In the genomic region with DNA sequence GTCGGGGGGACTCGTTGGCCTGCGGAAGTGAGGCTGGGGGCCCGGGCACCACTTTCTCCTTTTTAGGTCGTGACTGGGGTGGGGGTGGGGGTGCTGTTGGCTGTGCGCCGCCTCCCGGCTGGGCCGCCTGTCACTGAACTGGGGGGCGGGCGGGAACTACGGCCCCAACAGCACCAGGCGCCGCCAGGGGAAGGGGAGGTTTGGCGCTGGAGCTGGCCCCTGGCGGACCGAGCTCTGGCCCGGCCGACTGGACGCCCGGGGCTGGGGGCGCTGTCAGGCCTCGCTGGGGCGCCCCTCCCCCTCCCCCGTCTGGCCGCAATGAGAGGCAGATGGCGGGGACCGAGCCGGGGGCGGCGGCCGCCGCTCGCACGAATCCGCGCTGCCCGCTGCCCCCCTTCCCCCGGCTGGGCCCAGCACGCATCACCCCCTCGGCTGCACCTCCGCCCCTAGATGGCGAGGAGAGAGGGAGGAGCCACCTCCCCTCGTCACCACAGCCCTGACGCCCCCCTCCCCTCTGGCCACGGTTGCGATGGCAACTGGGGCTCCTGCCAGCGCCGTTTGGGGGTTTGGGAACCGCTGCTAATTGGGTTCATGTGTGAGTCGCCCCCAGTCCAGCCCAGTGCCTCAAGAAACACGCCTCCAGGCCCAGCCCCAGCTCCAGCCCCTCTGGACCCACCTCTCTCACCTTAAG, we compare ENCODE assay signal across 9 cellular contexts. TPM values are rescaled to one million over a fixed set of nuclear protein-coding genes. Genes with fewer than 3 reads are reported as not detected.
DNase-seq lines count a peak whose midpoint lies in the region; ATAC-seq, FAIRE-seq and TF ChIP-seq lines count a peak whose summit lies in the region.
"Had no signal": no experiment of that assay in that cellular context is flagged by ENCODE, and none has a peak within 500 bp of the region (broad histone marks: within the 10 kb centered on the region; RNA-seq: fewer than 3 reads in every experiment).

No MANE protein-coding gene starts in this region.

- H3K9me3 Mint-ChIP-seq in progenitor cell of endocrine pancreas (ENCODE audit: low read depth): no peaks in the 10 kb centered on the region

- no peaks in the 10 kb centered on the region for H3K27me3 Mint-ChIP-seq in progenitor cell of endocrine pancreas

- peak overlapping the region; percentile 88 for H3K4me3 ChIP-seq in adipocyte (ENCODE audit: low read length)
- peak overlapping the region; percentile 27 to 81 (median 57) for H3K4me3 ChIP-seq in heart left ventricle

- H3K4me3 Mint-ChIP-seq in progenitor cell of endocrine pancreas (ENCODE audit: low read depth): peak overlapping the region; percentile 78

- peak in 1 of 4 donors; percentile 3 for ATAC-seq in heart left ventricle
- no peak for ATAC-seq in HG03108 (IDR thresholded peaks at IDR 0.05; ENCODE audit: unreplicated experiment)

- H3K9ac ChIP-seq in adipocyte (ENCODE audit: low read length): peak overlapping the region; percentile 94

- H3K36me3 ChIP-seq in adipocyte (ENCODE audit: control insufficient read depth, insufficient read depth, low read length, severe bottlenecking) (peaks cover 8% of the 10 kb centered on the region), heart left ventricle (peaks cover 0 to 3% (median 0%) of the 10 kb centered on the region in 9 donors)

- peaks cover 42% of the 10 kb centered on the region for H3K4me1 ChIP-seq in adipocyte (ENCODE audit: control insufficient read depth, insufficient read depth, low read length)
- H3K4me1 ChIP-seq in heart left ventricle: peaks cover 0 to 48% (median 20%) of the 10 kb centered on the region in 12 donors

- no peak for TF ChIP-seq POLR2A in heart left ventricle (IDR thresholded peaks at IDR 0.05)
- TF ChIP-seq POLR2A in H54 (IDR thresholded peaks at IDR 0.05; ENCODE audit: low read depth, low read length): no peak

- TF ChIP-seq CTCF in heart left ventricle (IDR thresholded peaks at IDR 0.05) (peak in 1 of 12 donors; percentile 6), progenitor cell of endocrine pancreas (IDR thresholded peaks at IDR 0.05; ENCODE audit: unreplicated experiment) (no peak)

- H3K27me3 ChIP-seq in adipocyte (replicated peaks; ENCODE audit: control insufficient read depth, insufficient read depth, low read length) (no peaks in the 10 kb centered on the region), heart left ventricle (peaks cover 0 to 37% (median 6%) of the 10 kb centered on the region in 9 donors)

- intact Hi-C loops in heart left ventricle (cut with DNase I): loop anchor here in 4 of 10 donors (5.0 kb wide), 3 partner anchors 34 to 64 kb away; no protein-coding TSS in a partner anchor

- H3K4me1 Mint-ChIP-seq in progenitor cell of endocrine pancreas (ENCODE audit: low read depth): peaks cover 13% of the 10 kb centered on the region

- H3K9me3 ChIP-seq in adipocyte (ENCODE audit: control insufficient read depth, low read length): no peaks in the 10 kb centered on the region
- no peaks in the 10 kb centered on the region for H3K9me3 ChIP-seq in heart left ventricle

- peak overlapping the region; percentile 29 for H3K27ac Mint-ChIP-seq in progenitor cell of endocrine pancreas

- peak overlapping the region; percentile 60 to 99 (median 89) for H3K27ac ChIP-seq in heart left ventricle

- WGBS in heart left ventricle, 4 donors: 6 to 25% (median 18%) methylated on average over 20 to 52 of the region's 52 CpGs

- DNase-seq in EL (peak; percentile 80), NCI-H1105 treated with DMSO at 0.1 percent for 48 hours (lab: John Stamatoyannopoulos, UW) (peak; percentile 60), adipocyte (ENCODE audit: low read depth) (peak; percentile 95), heart left ventricle (peak; percentile 49 to 78 (median 67)), progenitor cell of endocrine pancreas (ENCODE audit: low spot score, unreplicated experiment) (peak; percentile 44), cerebellar nuclear complex (lab: John Stamatoyannopoulos, UW) (no peak), H54 (ENCODE audit: insufficient read length, low spot score) (no peak)

- no peak for FAIRE-seq in H54 (lab: Jason Lieb, UNC)

- H3K36me3 Mint-ChIP-seq in progenitor cell of endocrine pancreas (ENCODE audit: insufficient read depth): no peaks in the 10 kb centered on the region

RNA-seq across cellular contexts. Expression of gene NFATC4, which starts 0.7 kb away (rescaled TPM):
- total RNA-seq in heart left ventricle (10 to 100 TPM in 7 of 9 donors, 1 to 10 TPM in 2; 6.5 to 19.1 (median 11.7) TPM), progenitor cell of endocrine pancreas (56.6 and 57.6 TPM in 2 replicates)
- 10 to 100 TPM; 12.5 to 23.0 TPM for polyA plus RNA-seq in heart left ventricle
- total RNA-seq: T-helper 1 cell treated with Interleukin-12 subunit alpha and Interleukin-12 subunit beta and Interleukin-4 antibody, amounts not matched to agents 30 ng/mL and 1 ng/mL, for 36 hours had no signal

RNA-seq across cellular contexts. Expression of gene RIPK3, which starts 28.9 kb away (rescaled TPM):
- total RNA-seq in heart left ventricle (10 to 100 TPM in 1 of 9 donors, 1 to 10 TPM in 6, under 1 TPM in 2; 0.75 to 10.5 (median 3.0) TPM), progenitor cell of endocrine pancreas (0.62 and 1.5 TPM in 2 replicates)
- 1 to 10 TPM; 4.0 to 4.4 TPM for polyA plus RNA-seq in heart left ventricle

RNA-seq across cellular contexts. Expression of gene NYNRIN, which starts 30.1 kb away (rescaled TPM):
- total RNA-seq in heart left ventricle: 10 to 100 TPM in 1 of 9 donors, 1 to 10 TPM in 8; 3.7 to 10.0 (median 7.5) TPM
- 1 to 10 TPM; 3.6 to 6.7 TPM for polyA plus RNA-seq in heart left ventricle
- 38.3 and 40.0 TPM in 2 replicates for total RNA-seq in progenitor cell of endocrine pancreas

RNA-seq across cellular contexts. Expression of gene ADCY4, which starts 33.8 kb away (rescaled TPM):
- total RNA-seq in heart left ventricle: 10 to 100 TPM; 20.7 to 47.5 (median 27.5) TPM
- polyA plus RNA-seq in heart left ventricle: 10 to 100 TPM; 21.9 to 40.4 TPM
- total RNA-seq in progenitor cell of endocrine pancreas: 0.46 and 0.75 TPM in 2 replicates

RNA-seq across cellular contexts. Expression of gene LTB4R, which starts 57.4 kb away (rescaled TPM):
- total RNA-seq in heart left ventricle: 1 to 10 TPM in 8 of 9 donors, under 1 TPM in 1; 0.92 to 8.8 (median 1.7) TPM
- polyA plus RNA-seq in heart left ventricle: 1 to 10 TPM; 1.2 to 2.2 TPM
- total RNA-seq in progenitor cell of endocrine pancreas: 8.4 TPM in 2 replicates

Comparison
In these comparisons a context has a peak if more than half of its experiments do, and no peak if none do; other contexts are left out.
1. DNase-seq: peak in EL (single experiment), NCI-H1105 treated with DMSO at 0.1 percent for 48 hours (single experiment), adipocyte (single experiment), heart left ventricle (5 of 5) and progenitor cell of endocrine pancreas (single experiment); none in cerebellar nuclear complex (0 of 2) and H54 (single experiment).